2 cellular contexts compared by ENCODE assay signal in genomic region chr10:30819306-30820190, GRCh38.
TF ChIP-seq lines count a peak whose summit lies in the region.

No MANE protein-coding gene starts in this region.

TF ChIP-seq in IMR-90, 13 proteins besides CTCF, POLR2A, EP300 and RAD21 (continued from another document):
- TF ChIP-seq SMC3 (IDR thresholded peaks at IDR 0.05; ENCODE audit: low read depth, low read length) (no peak), FOS (IDR thresholded peaks at IDR 0.05; ENCODE audit: low read depth, low read length) (no peak), RFX5 (IDR thresholded peaks at IDR 0.05; ENCODE audit: low read depth, low read length) (no peak), USF2 (IDR thresholded peaks at IDR 0.05; ENCODE audit: low read depth, low read length) (no peak), BHLHE40 (IDR thresholded peaks at IDR 0.05; ENCODE audit: low read depth, low read length) (no peak), MAFK (IDR thresholded peaks at IDR 0.05; ENCODE audit: low read depth, low read length) (no peak), RCOR1 (IDR thresholded peaks at IDR 0.05; ENCODE audit: insufficient replicate concordance, low read length) (no peak), ELK1 (IDR thresholded peaks at IDR 0.05; ENCODE audit: borderline replicate concordance, low read depth, low read length) (no peak), NFE2L2 (IDR thresholded peaks at IDR 0.05; ENCODE audit: low read depth, low read length) (no peak), CEBPB (IDR thresholded peaks at IDR 0.05; ENCODE audit: low read depth, low read length) (no peak), MAZ (IDR thresholded peaks at IDR 0.05; ENCODE audit: borderline replicate concordance, low read depth, low read length) (no peak)
TF ChIP-seq in IMR-90: peak in this region for 0.

TF ChIP-seq in endothelial cell of umbilical vein, 7 proteins besides CTCF, POLR2A, EP300 and RAD21 (continued from another document):
- TF ChIP-seq GATA2 (IDR thresholded peaks at IDR 0.05; ENCODE audit: insufficient read depth, insufficient read length, low read depth, low read length) (no peak), JUN (IDR thresholded peaks at IDR 0.05; ENCODE audit: borderline replicate concordance, insufficient read depth, insufficient read length, low read depth) (no peak), FOS (IDR thresholded peaks at IDR 0.05; ENCODE audit: borderline replicate concordance, insufficient read depth, low read length) (no peak)
